Comparison of ENCODE assay signal across 21 cellular contexts in genomic region chr1:15730423-15730822, GRCh38. TPM values are rescaled to one million over a fixed set of nuclear protein-coding genes. Genes with fewer than 3 reads are reported as not detected.
A peak's percentile ranks its signal among the peaks of the same experiment; 100 is the strongest.
DNase-seq lines count a peak whose midpoint lies in the region; ATAC-seq and TF ChIP-seq lines count a peak whose summit lies in the region.
"Had no signal": no experiment of that assay in that cellular context is flagged by ENCODE, and none has a peak within 500 bp of the region (broad histone marks: within the 10 kb centered on the region; RNA-seq: fewer than 3 reads in every experiment).

No MANE protein-coding gene starts in this region.

- no peak overlapping the region for H3K4me2 ChIP-seq in osteoblast (ENCODE audit: insufficient read depth, low read length)
- H3K4me2 ChIP-seq: BLaER1, GM23338 had no signal

- no peak overlapping the region for H3K4me3 ChIP-seq in HEK293 (ENCODE audit: low read depth, low read length)
- H3K4me3 ChIP-seq in RWPE2 (ENCODE audit: severe bottlenecking) = no peak overlapping the region
- no peak overlapping the region for H3K4me3 ChIP-seq in osteoblast (ENCODE audit: insufficient read depth, low read length)
- H3K4me3 ChIP-seq: BLaER1, GM23338, HAP-1 had no signal

- H3K27ac ChIP-seq in HEK293 (ENCODE audit: extremely low read depth, low read depth, low read length) (no peak overlapping the region), RWPE2 (ENCODE audit: poor library complexity, severe bottlenecking) (no peak overlapping the region), osteoblast (ENCODE audit: low read depth, low read length) (no peak overlapping the region)
- H3K27ac ChIP-seq: BLaER1, C4-2B had no signal

- no peak for ATAC-seq in RWPE2 (ENCODE audit: low read depth)
- ATAC-seq: CD8-positive, alpha-beta T cell; GM23338 had no signal

- peak; percentile 56 for DNase-seq in RWPE2 (ENCODE audit: low spot score)
- peak; percentile 75 for DNase-seq in osteoblast (ENCODE audit: insufficient read length, low spot score, missing footprints)
- DNase-seq in occipital lobe (lab: John Stamatoyannopoulos, UW) = no peak
- DNase-seq in NCI-H187 (lab: John Stamatoyannopoulos, UW) = no peak
- DNase-seq in AG08396 (ENCODE audit: low spot score) = no peak
- DNase-seq: Caco-2; CD4-positive, CD25-positive, alpha-beta regulatory T cell; DMS153; GF-D8 had no signal

- CTCF ChIA-PET in HEK293 (lab: Yijun Ruan, JAX) = no interaction called here

- H3K4me1 ChIP-seq in HEK293 (ENCODE audit: control insufficient read depth, insufficient read depth, low read length) (no peaks in the 10 kb centered on the region), RWPE2 (ENCODE audit: insufficient read depth, poor library complexity, severe bottlenecking) (no peaks in the 10 kb centered on the region), osteoblast (ENCODE audit: insufficient read depth, low read length) (no peaks in the 10 kb centered on the region)
- H3K4me1 ChIP-seq: HAP-1 had no signal

- TF ChIP-seq CTCF in HEK293 (tag by site-specific recombination; IDR thresholded peaks at IDR 0.05) = no peak
- no peak for TF ChIP-seq CTCF in RWPE2 (IDR thresholded peaks at IDR 0.05; ENCODE audit: poor library complexity, severe bottlenecking)
- no peak for TF ChIP-seq CTCF in osteoblast (IDR thresholded peaks at IDR 0.05; ENCODE audit: extremely low read depth, low read depth, low read length)

- H3K79me2 ChIP-seq in osteoblast (ENCODE audit: insufficient read depth, low read length) = no peaks in the 10 kb centered on the region

- no peaks in the 10 kb centered on the region for H3K27me3 ChIP-seq in RWPE2 (ENCODE audit: insufficient read depth, poor library complexity, severe bottlenecking)
- H3K27me3 ChIP-seq in osteoblast (ENCODE audit: insufficient read depth, low read length) = no peaks in the 10 kb centered on the region
- H3K27me3 ChIP-seq: BLaER1 had no signal

- H3K36me3 ChIP-seq in HEK293 (ENCODE audit: control insufficient read depth in 2 of 2, insufficient read depth in 1 of 2, low read length in 2 of 2) (peaks cover 0 to 97% of the 10 kb centered on the region in 2 experiments; a peak in 1 of 3 replicates), RWPE2 (ENCODE audit: low read depth) (peaks cover 42% of the 10 kb centered on the region), osteoblast (ENCODE audit: insufficient read depth, low read length) (peaks cover 66% of the 10 kb centered on the region)

- no peak overlapping the region for H2AFZ ChIP-seq in osteoblast (ENCODE audit: low read length)
- H2AFZ ChIP-seq: GM23338 had no signal

- H3K9me3 ChIP-seq in HEK293 (ENCODE audit: control insufficient read depth, insufficient read depth, low read depth, low read length) (no peaks in the 10 kb centered on the region), RWPE2 (ENCODE audit: severe bottlenecking) (no peaks in the 10 kb centered on the region), osteoblast (ENCODE audit: low read depth, low read length) (no peaks in the 10 kb centered on the region)
- H3K9me3 ChIP-seq: BLaER1, Caco-2, HAP-1 had no signal

- no peaks in the 10 kb centered on the region for H4K20me1 ChIP-seq in osteoblast (ENCODE audit: insufficient read depth, low read length)

- POLR2A ChIA-PET in HEK293 (lab: Yijun Ruan, JAX) = no interaction called here

TF ChIP-seq in HEK293, 187 proteins besides CTCF, POLR2A, EP300 and RAD21:
- TF ChIP-seq GLIS2 (tag by site-specific recombination; IDR thresholded peaks at IDR 0.05) (peak; percentile 60; the same call in 1 of the 2 replicates), ZNF26 (tag by site-specific recombination; IDR thresholded peaks at IDR 0.05) (no peak), ZNF302 (tag by site-specific recombination; IDR thresholded peaks at IDR 0.05; ENCODE audit: low read depth) (no peak)

RNA-seq across cellular contexts. Expression of gene SLC25A34, which starts 5.6 kb away (rescaled TPM):
- total RNA-seq in osteoblast (1.4 and 1.5 TPM in 2 replicates), occipital lobe (1.2 TPM)
- total RNA-seq: A172 had no signal

RNA-seq across cellular contexts. Expression of gene TMEM82, which starts 11.9 kb away (rescaled TPM):
- total RNA-seq in osteoblast = not detected in 2 replicates
- not detected for total RNA-seq in occipital lobe
- total RNA-seq: A172; A673; B cell; CD4-positive, CD25-positive, alpha-beta regulatory T cell; CD8-positive, alpha-beta T cell; Daoy; G401; GM23338; H4 had no signal

RNA-seq across cellular contexts. Expression of gene FBLIM1, which starts 28.2 kb away (rescaled TPM):
- total RNA-seq in osteoblast (108 and 121 TPM in 2 replicates), occipital lobe (11.4 TPM)
- total RNA-seq: B cell; CD4-positive, CD25-positive, alpha-beta regulatory T cell had no signal

RNA-seq across cellular contexts. Expression of gene PLEKHM2, which starts 46.3 kb away (rescaled TPM):
- total RNA-seq in osteoblast (123 and 132 TPM in 2 replicates), occipital lobe (36.8 TPM)

Comparison
In these comparisons a context has a peak if more than half of its experiments do, and no peak if none do; other contexts are left out.
1. DNase-seq: peak in RWPE2 (single experiment) and osteoblast (single experiment); none in occipital lobe (single experiment), NCI-H187 (0 of 2) and AG08396 (single experiment).